ENCODE assay signal across 23 cellular contexts in genomic region chr13:107476068-107476467, GRCh38.
"Had no signal": no experiment of that assay in that cellular context is flagged by ENCODE, and none has a peak within 500 bp of the region (broad histone marks: within the 10 kb centered on the region; RNA-seq: fewer than 3 reads in every experiment).

No MANE protein-coding gene starts in this region.

- H3K36me3 Mint-ChIP-seq: activated CD4-positive, alpha-beta memory T cell treated with anti-CD3 and anti-CD28 coated beads for 36 hours; activated naive CD4-positive, alpha-beta T cell treated with anti-CD3 and anti-CD28 coated beads, Interleukin-2, amount 10 ng/mL, durations not matched to agents 7 days and 5 days; activated naive CD8-positive, alpha-beta T cell treated with anti-CD3 and anti-CD28 coated beads for 36 hours; brain had no signal

- ATAC-seq: activated T-helper 17 cell treated with anti-CD3 and anti-CD28 coated beads, Interleukin-2, amount 50 U/mL, for 72 hours had no signal

- H3K4me3 Mint-ChIP-seq: activated CD4-positive, alpha-beta memory T cell treated with anti-CD3 and anti-CD28 coated beads for 36 hours; activated CD4-positive, alpha-beta T cell treated with anti-CD3 and anti-CD28 coated beads, Interleukin-2, amount 10 ng/mL, durations not matched to agents 7 days and 5 days; activated naive CD4-positive, alpha-beta T cell treated with anti-CD3 and anti-CD28 coated beads, Interleukin-2, amount 10 ng/mL, durations not matched to agents 7 days and 5 days; activated naive CD8-positive, alpha-beta T cell treated with anti-CD3 and anti-CD28 coated beads for 36 hours; activated T-helper 17 cell treated with anti-CD3 and anti-CD28 coated beads, Interleukin-2, amount 50 U/mL, for 72 hours; brain; central memory CD8-positive, alpha-beta T cell had no signal

- H3K4me3 ChIP-seq: adrenal gland, ascending aorta had no signal

- H3K9me3 Mint-ChIP-seq: activated CD4-positive, alpha-beta T cell treated with anti-CD3 and anti-CD28 coated beads, Interleukin-2, amount 10 ng/mL, durations not matched to agents 7 days and 5 days; activated naive CD8-positive, alpha-beta T cell treated with anti-CD3 and anti-CD28 coated beads for 36 hours; brain had no signal

- H3K4me1 Mint-ChIP-seq: activated CD4-positive, alpha-beta T cell treated with anti-CD3 and anti-CD28 coated beads, Interleukin-2, amount 10 ng/mL, durations not matched to agents 7 days and 5 days; activated naive CD4-positive, alpha-beta T cell treated with anti-CD3 and anti-CD28 coated beads, Interleukin-2, amount 10 ng/mL, durations not matched to agents 7 days and 5 days; activated naive CD8-positive, alpha-beta T cell treated with anti-CD3 and anti-CD28 coated beads for 36 hours; activated T-helper 17 cell treated with anti-CD3 and anti-CD28 coated beads, Interleukin-2, amount 50 U/mL, for 72 hours; brain; central memory CD8-positive, alpha-beta T cell had no signal

- DNase-seq: activated CD4-positive, alpha-beta memory T cell treated with anti-CD3 and anti-CD28 coated beads for 36 hours; activated CD4-positive, alpha-beta T cell treated with anti-CD3 and anti-CD28 coated beads, Interleukin-2, amount 10 ng/mL, durations not matched to agents 7 days and 5 days; activated CD4-positive, CD25-positive, alpha-beta regulatory T cell; activated CD8-positive, alpha-beta memory T cell treated with anti-CD3 and anti-CD28 coated beads for 24 hours; activated gamma-delta T cell; activated naive CD4-positive, alpha-beta T cell treated with anti-CD3 and anti-CD28 coated beads, Interleukin-2, amount 10 ng/mL, durations not matched to agents 7 days and 5 days; activated naive CD8-positive, alpha-beta T cell treated with anti-CD3 and anti-CD28 coated beads for 36 hours; activated T-cell treated with anti-CD3 and anti-CD28 coated beads, Interleukin-2, amount 50 U/mL, for 48 hours; adrenal gland; Kasumi-1; NCI-H1092; NCI-H1930; NCI-H2171; NCI-H345; NCI-H510A; NCI-H526 treated with DMSO at 0.1 percent for 48 hours; NCI-H82; SIG-M5; T-helper 1 cell had no signal

- H3K27me3 Mint-ChIP-seq: activated CD4-positive, alpha-beta memory T cell treated with anti-CD3 and anti-CD28 coated beads for 36 hours; activated CD4-positive, alpha-beta T cell treated with anti-CD3 and anti-CD28 coated beads, Interleukin-2, amount 10 ng/mL, durations not matched to agents 7 days and 5 days; activated naive CD4-positive, alpha-beta T cell treated with anti-CD3 and anti-CD28 coated beads, Interleukin-2, amount 10 ng/mL, durations not matched to agents 7 days and 5 days; activated naive CD8-positive, alpha-beta T cell treated with anti-CD3 and anti-CD28 coated beads for 36 hours; activated T-helper 17 cell treated with anti-CD3 and anti-CD28 coated beads, Interleukin-2, amount 50 U/mL, for 72 hours; brain; central memory CD8-positive, alpha-beta T cell had no signal

- H3K27ac Mint-ChIP-seq: activated CD4-positive, alpha-beta memory T cell treated with anti-CD3 and anti-CD28 coated beads for 36 hours; activated CD4-positive, alpha-beta T cell treated with anti-CD3 and anti-CD28 coated beads, Interleukin-2, amount 10 ng/mL, durations not matched to agents 7 days and 5 days; activated naive CD4-positive, alpha-beta T cell treated with anti-CD3 and anti-CD28 coated beads, Interleukin-2, amount 10 ng/mL, durations not matched to agents 7 days and 5 days; activated naive CD8-positive, alpha-beta T cell treated with anti-CD3 and anti-CD28 coated beads for 36 hours; activated T-helper 17 cell treated with anti-CD3 and anti-CD28 coated beads, Interleukin-2, amount 50 U/mL, for 72 hours; brain had no signal
